ENCODE assay signal across 8 cellular contexts in the genomic region with DNA sequence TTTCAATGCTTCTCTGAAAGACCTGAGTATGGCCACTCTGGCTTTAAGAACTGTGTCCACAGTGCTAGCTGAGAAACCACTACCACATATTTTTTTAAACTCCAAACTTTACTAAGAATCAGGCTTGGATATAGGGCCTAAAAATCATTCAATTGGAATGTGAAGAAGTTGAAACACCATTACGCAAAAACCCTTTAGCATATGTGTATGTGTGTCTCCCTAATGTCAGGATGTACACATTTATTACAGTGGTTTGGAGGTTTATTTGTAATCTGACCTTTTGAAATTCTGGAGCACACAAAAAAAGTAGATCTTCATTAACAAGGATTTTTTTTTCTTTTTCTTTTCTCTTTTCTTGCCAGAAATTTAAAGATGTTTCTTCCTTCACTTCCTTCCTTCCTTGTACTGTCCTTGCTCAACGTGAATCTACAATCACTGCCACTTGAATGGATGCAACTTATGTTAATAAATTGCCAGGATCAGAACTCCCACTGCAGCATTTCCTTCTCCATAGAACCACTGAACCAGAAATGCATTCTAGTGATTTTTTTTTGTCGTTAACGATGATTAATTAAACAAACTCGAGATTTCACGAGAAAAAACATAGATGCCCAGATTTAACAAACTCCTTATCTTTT. TPM values are rescaled to one million over a fixed set of nuclear protein-coding genes. Genes with fewer than 3 reads are reported as not detected.
DNase-seq lines count a peak whose midpoint lies in the region; ATAC-seq and TF ChIP-seq lines count a peak whose summit lies in the region.

No MANE protein-coding gene starts in this region.

- H3K4me1 Mint-ChIP-seq in T-helper 1 cell treated with Interleukin-12 subunit alpha and Interleukin-12 subunit beta and Interleukin-4 antibody, amounts not matched to agents 30 μg/mL and 1 μg/mL, for 36 hours (ENCODE audit: low read depth): peaks cover 42% of the 10 kb centered on the region
- peaks cover 46% of the 10 kb centered on the region for H3K4me1 Mint-ChIP-seq in activated B cell treated with CpG ODN at 0.5 μM for 24 hours
- peaks cover 50% of the 10 kb centered on the region for H3K4me1 Mint-ChIP-seq in stimulated activated effector memory CD8-positive, alpha-beta T cell treated with anti-CD3 and anti-CD28 coated beads, Interleukin-12 subunit alpha, Interleukin-12 subunit beta, amount 100 ng/mL, for 72 hours

- no peak overlapping the region for H3K27ac Mint-ChIP-seq in T-helper 1 cell treated with Interleukin-12 subunit alpha and Interleukin-12 subunit beta and Interleukin-4 antibody, amounts not matched to agents 30 μg/mL and 1 μg/mL, for 36 hours
- no peak overlapping the region for H3K27ac Mint-ChIP-seq in activated B cell treated with CpG ODN at 0.5 μM for 24 hours
- no peak overlapping the region for H3K27ac Mint-ChIP-seq in stimulated activated effector memory CD8-positive, alpha-beta T cell treated with anti-CD3 and anti-CD28 coated beads, Interleukin-12 subunit alpha, Interleukin-12 subunit beta, amount 100 ng/mL, for 72 hours

- peak overlapping the region; percentile 72 for H3K4me3 Mint-ChIP-seq in T-helper 1 cell treated with Interleukin-12 subunit alpha and Interleukin-12 subunit beta and Interleukin-4 antibody, amounts not matched to agents 30 μg/mL and 1 μg/mL, for 36 hours
- H3K4me3 Mint-ChIP-seq in activated B cell treated with CpG ODN at 0.5 μM for 24 hours: peak overlapping the region; percentile 97
- H3K4me3 Mint-ChIP-seq in stimulated activated effector memory CD8-positive, alpha-beta T cell treated with anti-CD3 and anti-CD28 coated beads, Interleukin-12 subunit alpha, Interleukin-12 subunit beta, amount 100 ng/mL, for 72 hours: peak overlapping the region; percentile 89

- no peak overlapping the region for H3K9ac ChIP-seq in iPS-15b (ENCODE audit: low read depth, low read length)

- no peaks in the 10 kb centered on the region for H3K9me3 Mint-ChIP-seq in T-helper 1 cell treated with Interleukin-12 subunit alpha and Interleukin-12 subunit beta and Interleukin-4 antibody, amounts not matched to agents 30 μg/mL and 1 μg/mL, for 36 hours
- no peaks in the 10 kb centered on the region for H3K9me3 Mint-ChIP-seq in activated B cell treated with CpG ODN at 0.5 μM for 24 hours
- no peaks in the 10 kb centered on the region for H3K9me3 Mint-ChIP-seq in stimulated activated effector memory CD8-positive, alpha-beta T cell treated with anti-CD3 and anti-CD28 coated beads, Interleukin-12 subunit alpha, Interleukin-12 subunit beta, amount 100 ng/mL, for 72 hours

- H3K4me3 ChIP-seq in iPS-15b (ENCODE audit: low read depth, low read length): peak overlapping the region; percentile 84

- H3K36me3 ChIP-seq in iPS-15b (ENCODE audit: control insufficient read depth, insufficient read depth, low read length): peaks cover 6% of the 10 kb centered on the region

- peaks cover 75% of the 10 kb centered on the region for H3K27me3 Mint-ChIP-seq in T-helper 1 cell treated with Interleukin-12 subunit alpha and Interleukin-12 subunit beta and Interleukin-4 antibody, amounts not matched to agents 30 μg/mL and 1 μg/mL, for 36 hours (ENCODE audit: low read depth)
- peaks cover 7% of the 10 kb centered on the region for H3K27me3 Mint-ChIP-seq in activated B cell treated with CpG ODN at 0.5 μM for 24 hours

- CTCF ChIA-PET in activated B cell treated with CpG ODN at 0.5 μM for 24 hours (lab: Charles Lee): interaction anchor here (0.7 kb wide), 1 partner anchor 66 kb away, joined by 3 read pairs; no protein-coding TSS in a partner anchor

- POLR2A ChIA-PET in activated B cell treated with CpG ODN at 0.5 μM for 24 hours (lab: Charles Lee): interaction anchor here (0.6 to 4.7 kb wide), 3 partner anchors 543 to 701 kb away, joined by 3 to 29 read pairs (median 5); no protein-coding TSS in a partner anchor

- intact Hi-C loops in activated B cell treated with CpG ODN at 0.5 μM for 24 hours (cut with micrococcal nuclease): loop anchor here (10.0 kb wide), 2 partner anchors 767 to 1543 kb away; partner anchors contain the start of gene USP47

- no peaks in the 10 kb centered on the region for H3K9me3 ChIP-seq in iPS-15b (ENCODE audit: control insufficient read depth, insufficient read depth, low read length)

- TF ChIP-seq CTCF in activated B cell treated with CpG ODN at 0.5 μM for 24 hours (IDR thresholded peaks at IDR 0.05): no peak

- peaks cover 9% of the 10 kb centered on the region for H3K4me1 ChIP-seq in iPS-15b (ENCODE audit: control insufficient read depth, insufficient read depth, low read length)

- peaks cover 2% of the 10 kb centered on the region for H3K36me3 Mint-ChIP-seq in T-helper 1 cell treated with Interleukin-12 subunit alpha and Interleukin-12 subunit beta and Interleukin-4 antibody, amounts not matched to agents 30 μg/mL and 1 μg/mL, for 36 hours (ENCODE audit: low read depth)
- peaks cover 6% of the 10 kb centered on the region for H3K36me3 Mint-ChIP-seq in activated B cell treated with CpG ODN at 0.5 μM for 24 hours (ENCODE audit: low read depth)
- H3K36me3 Mint-ChIP-seq in stimulated activated effector memory CD8-positive, alpha-beta T cell treated with anti-CD3 and anti-CD28 coated beads, Interleukin-12 subunit alpha, Interleukin-12 subunit beta, amount 100 ng/mL, for 72 hours: peaks cover 22% of the 10 kb centered on the region

- ATAC-seq in activated B cell treated with CpG ODN at 0.5 μM for 24 hours (ENCODE audit: low read depth): no peak
- no peak for ATAC-seq in stimulated activated effector memory CD8-positive, alpha-beta T cell treated with anti-CD3 and anti-CD28 coated beads, Interleukin-12 subunit alpha, Interleukin-12 subunit beta, amount 100 ng/mL, for 72 hours

- DNase-seq in T-helper 1 cell (no peak), activated B cell treated with CpG ODN at 0.5 μM for 24 hours (no peak), T1000 (lab: John Stamatoyannopoulos, UW) (no peak)
- DNase-seq in stimulated activated effector memory CD8-positive, alpha-beta T cell treated with anti-CD3 and anti-CD28 coated beads, Interleukin-12 subunit alpha, Interleukin-12 subunit beta, amount 100 ng/mL, for 72 hours (ENCODE audit: low spot score in 2 of 2): no peak
- no peak for DNase-seq in central memory CD4-positive, alpha-beta T cell
- no peak for DNase-seq in stimulated activated CD4-positive, alpha-beta T cell treated with anti-CD3 and anti-CD28 coated beads, Interleukin-4, amount 100 ng/mL, for 24 hours

- H3K27me3 ChIP-seq in iPS-15b (ENCODE audit: control insufficient read depth, insufficient read depth, low read length): peaks cover 61% of the 10 kb centered on the region

RNA-seq across cellular contexts. Expression of gene ADM, which starts 3.1 kb away (rescaled TPM):
- total RNA-seq in activated B cell treated with CpG ODN at 0.5 μM for 24 hours: 1.2 and 1.3 TPM in 2 replicates

RNA-seq across cellular contexts. Expression of gene SBF2, which starts 7.8 kb away (rescaled TPM):
- 7.9 and 12.0 TPM in 2 replicates for total RNA-seq in activated B cell treated with CpG ODN at 0.5 μM for 24 hours
